ENCODE assay signal across 8 cellular contexts in the genomic region with DNA sequence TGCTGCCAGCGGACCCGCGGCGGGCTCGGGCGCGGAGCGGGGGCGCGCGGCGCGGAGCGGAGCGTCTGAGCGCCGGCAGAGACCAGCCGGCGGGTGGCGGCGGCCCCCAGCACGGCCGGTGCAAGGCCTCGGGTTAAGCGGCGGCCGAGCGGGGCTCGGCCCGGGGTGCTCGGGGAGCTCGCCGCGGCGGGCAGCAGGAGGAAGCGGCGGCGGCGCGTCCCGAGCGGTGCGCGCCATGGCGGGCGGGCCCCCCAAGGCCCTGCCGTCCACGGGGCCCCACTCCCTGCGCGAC. TPM values are rescaled to one million over a fixed set of nuclear protein-coding genes. Genes with fewer than 3 reads are reported as not detected.
DNase-seq lines count a peak whose midpoint lies in the region; ATAC-seq and TF ChIP-seq lines count a peak whose summit lies in the region.

No MANE protein-coding gene starts in this region.

- in situ Hi-C loops in ACHN (cut with HindIII; ENCODE audit: low pct_ligation_motif_present, low pct_unique_long_range_greater_than_20kb, low sequenced_read_pairs), result no loop called here

- H3K27ac ChIP-seq in coronary artery, result peak overlapping the region; percentile 84 to 85

- no peaks in the 10 kb centered on the region for H3K36me3 ChIP-seq in mucosa of descending colon (ENCODE audit: low read depth)

- H3K4me3 ChIP-seq in AG10803 (ENCODE audit: low read length) (peak overlapping the region; percentile 75), coronary artery (peak overlapping the region; percentile 98), mucosa of descending colon (peak overlapping the region; percentile 95)

- peaks cover 34% of the 10 kb centered on the region for H3K4me1 ChIP-seq in mucosa of descending colon (ENCODE audit: low read depth)

- H3K9me3 ChIP-seq in mucosa of descending colon, result no peaks in the 10 kb centered on the region

- no peak for DNase-seq in AG10803 (ENCODE audit: low read depth)
- DNase-seq in coronary artery (ENCODE audit: low spot score), result no peak
- no peak for DNase-seq in mucosa of descending colon
- no peak for DNase-seq in ACHN
- no peak for DNase-seq in NCI-H526 treated with DMSO at 0.1 percent for 48 hours (lab: John Stamatoyannopoulos, UW)
- DNase-seq in HUDEP-2 (lab: John Stamatoyannopoulos, UW; ENCODE audit: unreplicated experiment in 76 of 76), result no peak
- no peak for DNase-seq in NCI-H1436 treated with DMSO at 0.1 percent for 48 hours (lab: John Stamatoyannopoulos, UW)

- TF ChIP-seq CTCF in AG10803 (conservative IDR thresholded peaks at IDR 0.05; ENCODE audit: low read length) (no peak), coronary artery (IDR thresholded peaks at IDR 0.05) (no peak), mucosa of descending colon (IDR thresholded peaks at IDR 0.05) (no peak)

- intact Hi-C loops in mucosa of descending colon (cut with DNase I, micrococcal nuclease), result no loop called here

- ATAC-seq in HG03378 (IDR thresholded peaks at IDR 0.05; ENCODE audit: unreplicated experiment), result peak; percentile 12
- ATAC-seq in mucosa of descending colon, result peak; percentile 21

RNA-seq across cellular contexts. Expression of gene SNX30, which starts 0.2 kb away (rescaled TPM):
- 10 to 100 TPM; 19.0 to 38.6 (median 34.8) TPM for total RNA-seq in mucosa of descending colon

RNA-seq across cellular contexts. Expression of gene INIP, which starts 32.8 kb away (rescaled TPM):
- 10 to 100 TPM; 25.6 to 36.4 (median 30.6) TPM for total RNA-seq in mucosa of descending colon
